Comparison of ENCODE assay signal across 1 cellular context in genomic region chr17:27226611-27227234, GRCh38.
TF ChIP-seq lines count a peak whose summit lies in the region.

No MANE protein-coding gene starts in this region.

TF ChIP-seq in K562, 482 proteins besides CTCF, POLR2A, EP300 and RAD21 (continued from another document):
- no peak for TF ChIP-seq FOXA3 (CRISPR knock-in tag; conservative IDR thresholded peaks at IDR 0.05 in 1 of 2, IDR thresholded peaks at IDR 0.05 in 1 of 2)
- TF ChIP-seq TGIF2 (CRISPR knock-in tag; IDR thresholded peaks at IDR 0.05), result no peak
- TF ChIP-seq JUND (IDR thresholded peaks at IDR 0.05; ENCODE audit: borderline replicate concordance, low read depth, low read length), result peak; percentile 61; the same call in 1 of the 2 replicates
- TF ChIP-seq JUND (tag; IDR thresholded peaks at IDR 0.05; ENCODE audit: borderline replicate concordance, low read depth, low read length), result 0 out of 3 replicates have a peak, but pooled peaks have one; percentile 19
